ENCODE assay signal across 15 cellular contexts in the genomic region with DNA sequence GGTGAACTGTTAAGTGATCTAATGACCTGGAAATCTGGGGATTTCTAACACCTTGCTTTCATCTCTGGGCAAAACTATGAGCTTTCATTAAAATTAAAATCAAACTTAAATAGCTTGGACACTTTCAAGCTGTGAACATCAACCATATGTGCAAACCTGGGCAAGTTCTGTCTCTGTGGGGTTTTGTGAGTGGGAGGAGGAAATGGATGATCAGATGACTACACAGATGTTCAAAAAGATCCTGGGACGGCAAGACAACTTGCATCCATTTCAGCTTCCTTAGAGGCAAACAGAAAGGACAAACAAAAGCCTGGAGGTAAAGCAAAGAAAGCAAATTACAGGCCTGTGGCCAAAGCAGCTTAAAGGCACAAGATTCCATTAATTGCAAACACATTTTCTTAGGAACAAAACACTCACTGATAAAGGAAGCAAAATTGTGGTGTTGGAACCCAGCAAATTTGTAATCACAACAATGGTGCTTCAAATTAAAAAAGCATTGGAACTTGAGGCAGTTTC.
"Had no signal": no experiment of that assay in that cellular context is flagged by ENCODE, and none has a peak within 500 bp of the region (broad histone marks: within the 10 kb centered on the region; RNA-seq: fewer than 3 reads in every experiment).

No MANE protein-coding gene starts in this region.

- H3K4me3 Mint-ChIP-seq: activated CD8-positive, alpha-beta T cell treated with anti-CD3 and anti-CD28 coated beads for 36 hours; activated T-cell treated with anti-CD3 and anti-CD28 coated beads, Interleukin-2, amount 50 U/mL, for 72 hours had no signal

- DNase-seq: activated CD4-positive, alpha-beta T cell treated with anti-CD3 and anti-CD28 coated beads for 1 hour; activated CD8-positive, alpha-beta memory T cell treated with anti-CD3 and anti-CD28 coated beads, Interleukin-2, amount 50 U/mL, for 4 hours; activated CD8-positive, alpha-beta T cell treated with anti-CD3 and anti-CD28 coated beads for 36 hours; activated gamma-delta T cell treated with Interleukin-2 at 50 U/mL for 16 hours; activated T-cell treated with anti-CD3 and anti-CD28 coated beads, Interleukin-2, amount 50 U/mL, for 72 hours; aorta; esophagus squamous epithelium; foreskin melanocyte; head of caudate nucleus; sigmoid colon; stimulated activated CD4-positive, alpha-beta T cell treated with anti-CD3 and anti-CD28 coated beads, Interleukin-2, amount 100 ng/mL, for 48 hours; stimulated activated naive CD4-positive, alpha-beta T cell treated with Interleukin-2 at 50 U/mL for 16 hours; SW 1271; upper lobe of right lung had no signal

- H3K9me3 ChIP-seq: esophagus squamous epithelium, sigmoid colon, suprapubic skin, upper lobe of right lung had no signal

- H3K27ac Mint-ChIP-seq: activated CD8-positive, alpha-beta T cell treated with anti-CD3 and anti-CD28 coated beads for 36 hours; activated T-cell treated with anti-CD3 and anti-CD28 coated beads, Interleukin-2, amount 50 U/mL, for 72 hours had no signal

- H3K27me3 Mint-ChIP-seq: activated CD8-positive, alpha-beta T cell treated with anti-CD3 and anti-CD28 coated beads for 36 hours had no signal

- H3K27ac ChIP-seq: esophagus squamous epithelium, sigmoid colon, suprapubic skin, upper lobe of right lung had no signal

- H3K4me1 ChIP-seq: esophagus squamous epithelium, suprapubic skin, upper lobe of right lung had no signal

- H3K4me3 ChIP-seq: esophagus squamous epithelium, sigmoid colon, suprapubic skin, upper lobe of right lung had no signal

- H3K27me3 ChIP-seq: esophagus squamous epithelium, sigmoid colon, suprapubic skin, upper lobe of right lung had no signal

- H3K36me3 ChIP-seq: esophagus squamous epithelium, sigmoid colon, suprapubic skin, upper lobe of right lung had no signal
